In the genomic region with DNA sequence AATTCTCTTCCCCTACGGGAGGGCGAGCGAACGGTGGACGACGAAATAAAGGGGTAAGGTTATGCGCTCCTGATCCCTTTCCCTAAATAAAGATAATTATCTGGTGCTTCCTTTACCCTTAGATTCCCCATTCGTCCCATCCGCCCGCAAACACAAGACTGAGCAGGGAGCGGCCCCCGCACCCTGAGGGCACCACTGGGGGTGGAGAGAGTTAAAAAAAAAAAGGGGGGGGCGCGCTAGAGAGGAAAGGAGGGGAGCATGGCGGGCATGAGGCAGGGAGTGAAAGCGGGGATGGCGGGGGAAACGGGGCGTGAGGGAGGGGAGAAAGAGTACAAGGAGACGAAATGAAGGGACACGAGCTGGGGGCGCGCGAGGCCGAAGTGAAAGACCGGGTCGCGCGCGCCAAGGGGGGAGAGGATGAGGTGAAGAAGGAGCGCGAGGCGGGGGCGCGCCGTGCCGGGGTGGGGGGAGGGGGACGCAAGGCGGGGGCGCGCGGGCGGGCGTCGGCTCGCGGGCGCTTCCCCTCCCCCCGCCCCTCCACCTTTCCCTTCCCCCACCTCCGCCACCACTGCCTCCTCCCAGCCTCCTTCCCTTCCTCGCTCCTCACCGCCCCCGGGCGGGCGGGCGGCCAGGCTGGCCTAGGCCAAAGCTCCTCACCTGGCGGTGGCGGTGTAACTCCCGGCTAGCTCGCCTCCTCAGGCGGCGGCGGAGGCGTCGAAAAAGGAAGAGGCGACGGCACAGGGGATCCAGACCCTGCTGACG, we compare ENCODE assay signal across 1 cellular context.
TF ChIP-seq lines count a peak whose summit lies in the region.

No MANE protein-coding gene starts in this region.

TF ChIP-seq in HEK293, 187 proteins besides CTCF, POLR2A, EP300 and RAD21 (continued from another document and continues in another):
- TF ChIP-seq, protein P1, sequence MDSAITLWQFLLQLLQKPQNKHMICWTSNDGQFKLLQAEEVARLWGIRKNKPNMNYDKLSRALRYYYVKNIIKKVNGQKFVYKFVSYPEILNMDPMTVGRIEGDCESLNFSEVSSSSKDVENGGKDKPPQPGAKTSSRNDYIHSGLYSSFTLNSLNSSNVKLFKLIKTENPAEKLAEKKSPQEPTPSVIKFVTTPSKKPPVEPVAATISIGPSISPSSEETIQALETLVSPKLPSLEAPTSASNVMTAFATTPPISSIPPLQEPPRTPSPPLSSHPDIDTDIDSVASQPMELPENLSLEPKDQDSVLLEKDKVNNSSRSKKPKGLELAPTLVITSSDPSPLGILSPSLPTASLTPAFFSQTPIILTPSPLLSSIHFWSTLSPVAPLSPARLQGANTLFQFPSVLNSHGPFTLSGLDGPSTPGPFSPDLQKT (IDR thresholded peaks at IDR 0.05; ENCODE audit: borderline replicate concordance, low read depth, low read length) = no peak
- peak; percentile 51 for TF ChIP-seq ZFHX2 (tag by site-specific recombination; conservative IDR thresholded peaks at IDR 0.05)
- TF ChIP-seq ZBTB44 (tag by site-specific recombination; IDR thresholded peaks at IDR 0.05) = no peak
- no peak for TF ChIP-seq ZNF155 (tag by site-specific recombination; IDR thresholded peaks at IDR 0.05)
- TF ChIP-seq ZNF473 (tag by site-specific recombination; IDR thresholded peaks at IDR 0.05) = no peak
- TF ChIP-seq ZNF621 (tag by site-specific recombination; IDR thresholded peaks at IDR 0.05) = no peak
- no peak for TF ChIP-seq ZNF670 (tag by site-specific recombination; IDR thresholded peaks at IDR 0.05; ENCODE audit: low read depth)
- peak; percentile 70; the same call in 1 of the 2 replicates for TF ChIP-seq ZBTB48 (tag by site-specific recombination; IDR thresholded peaks at IDR 0.05)
- no peak for TF ChIP-seq ZNF776 (tag by site-specific recombination; IDR thresholded peaks at IDR 0.05; ENCODE audit: borderline replicate concordance)
- no peak for TF ChIP-seq ZNF549 (tag by site-specific recombination; IDR thresholded peaks at IDR 0.05)
- no peak for TF ChIP-seq ZNF174 (tag by site-specific recombination; IDR thresholded peaks at IDR 0.05)
- TF ChIP-seq ZIC2 (tag by site-specific recombination; IDR thresholded peaks at IDR 0.05) = no peak
- TF ChIP-seq, protein P2, sequence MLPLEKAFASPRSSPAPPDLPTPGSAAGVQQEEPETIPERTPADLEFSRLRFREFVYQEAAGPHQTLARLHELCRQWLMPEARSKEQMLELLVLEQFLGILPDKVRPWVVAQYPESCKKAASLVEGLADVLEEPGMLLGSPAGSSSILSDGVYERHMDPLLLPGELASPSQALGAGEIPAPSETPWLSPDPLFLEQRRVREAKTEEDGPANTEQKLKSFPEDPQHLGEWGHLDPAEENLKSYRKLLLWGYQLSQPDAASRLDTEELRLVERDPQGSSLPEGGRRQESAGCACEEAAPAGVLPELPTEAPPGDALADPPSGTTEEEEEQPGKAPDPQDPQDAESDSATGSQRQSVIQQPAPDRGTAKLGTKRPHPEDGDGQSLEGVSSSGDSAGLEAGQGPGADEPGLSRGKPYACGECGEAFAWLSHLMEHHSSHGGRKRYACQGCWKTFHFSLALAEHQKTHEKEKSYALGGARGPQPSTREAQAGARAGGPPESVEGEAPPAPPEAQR (tag by site-specific recombination; IDR thresholded peaks at IDR 0.05) = no peak
- no peak for TF ChIP-seq ZNF239 (tag by site-specific recombination; IDR thresholded peaks at IDR 0.05)
- TF ChIP-seq, protein P3, sequence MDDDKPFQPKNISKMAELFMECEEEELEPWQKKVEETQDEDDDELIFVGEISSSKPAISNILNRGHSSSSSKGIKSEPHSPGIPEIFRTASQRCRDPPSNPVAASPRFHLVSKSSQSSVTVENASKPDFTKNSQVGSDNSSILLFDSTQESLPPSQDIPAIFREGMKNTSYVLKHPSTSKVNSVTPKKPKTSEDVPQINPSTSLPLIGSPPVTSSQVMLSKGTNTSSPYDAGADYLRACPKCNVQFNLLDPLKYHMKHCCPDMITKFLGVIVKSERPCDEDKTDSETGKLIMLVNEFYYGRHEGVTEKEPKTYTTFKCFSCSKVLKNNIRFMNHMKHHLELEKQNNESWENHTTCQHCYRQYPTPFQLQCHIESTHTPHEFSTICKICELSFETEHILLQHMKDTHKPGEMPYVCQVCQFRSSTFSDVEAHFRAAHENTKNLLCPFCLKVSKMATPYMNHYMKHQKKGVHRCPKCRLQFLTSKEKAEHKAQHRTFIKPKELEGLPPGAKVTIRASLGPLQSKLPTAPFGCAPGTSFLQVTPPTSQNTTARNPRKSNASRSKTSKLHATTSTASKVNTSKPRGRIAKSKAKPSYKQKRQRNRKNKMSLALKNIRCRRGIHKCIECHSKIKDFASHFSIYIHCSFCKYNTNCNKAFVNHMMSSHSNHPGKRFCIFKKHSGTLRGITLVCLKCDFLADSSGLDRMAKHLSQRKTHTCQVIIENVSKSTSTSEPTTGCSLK (tag by site-specific recombination; IDR thresholded peaks at IDR 0.05) = no peak
- TF ChIP-seq ZNF610 (tag by site-specific recombination; IDR thresholded peaks at IDR 0.05; ENCODE audit: borderline replicate concordance) = no peak
- no peak for TF ChIP-seq ZSCAN5A (tag by site-specific recombination; IDR thresholded peaks at IDR 0.05)
- no peak for TF ChIP-seq ZNF548 (tag by site-specific recombination; IDR thresholded peaks at IDR 0.05)
- no peak for TF ChIP-seq ZNF785 (tag by site-specific recombination; IDR thresholded peaks at IDR 0.05)
- no peak for TF ChIP-seq ZEB2 (tag by site-specific recombination; IDR thresholded peaks at IDR 0.05)
- no peak for TF ChIP-seq ZNF19 (tag by site-specific recombination; IDR thresholded peaks at IDR 0.05; ENCODE audit: low read depth)
- TF ChIP-seq ZNF585B (tag by site-specific recombination; IDR thresholded peaks at IDR 0.05) = no peak
- TF ChIP-seq, protein P4, sequence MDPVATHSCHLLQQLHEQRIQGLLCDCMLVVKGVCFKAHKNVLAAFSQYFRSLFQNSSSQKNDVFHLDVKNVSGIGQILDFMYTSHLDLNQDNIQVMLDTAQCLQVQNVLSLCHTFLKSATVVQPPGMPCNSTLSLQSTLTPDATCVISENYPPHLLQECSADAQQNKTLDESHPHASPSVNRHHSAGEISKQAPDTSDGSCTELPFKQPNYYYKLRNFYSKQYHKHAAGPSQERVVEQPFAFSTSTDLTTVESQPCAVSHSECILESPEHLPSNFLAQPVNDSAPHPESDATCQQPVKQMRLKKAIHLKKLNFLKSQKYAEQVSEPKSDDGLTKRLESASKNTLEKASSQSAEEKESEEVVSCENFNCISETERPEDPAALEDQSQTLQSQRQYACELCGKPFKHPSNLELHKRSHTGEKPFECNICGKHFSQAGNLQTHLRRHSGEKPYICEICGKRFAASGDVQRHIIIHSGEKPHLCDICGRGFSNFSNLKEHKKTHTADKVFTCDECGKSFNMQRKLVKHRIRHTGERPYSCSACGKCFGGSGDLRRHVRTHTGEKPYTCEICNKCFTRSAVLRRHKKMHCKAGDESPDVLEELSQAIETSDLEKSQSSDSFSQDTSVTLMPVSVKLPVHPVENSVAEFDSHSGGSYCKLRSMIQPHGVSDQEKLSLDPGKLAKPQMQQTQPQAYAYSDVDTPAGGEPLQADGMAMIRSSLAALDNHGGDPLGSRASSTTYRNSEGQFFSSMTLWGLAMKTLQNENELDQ (tag by site-specific recombination; IDR thresholded peaks at IDR 0.05; ENCODE audit: low read depth) = no peak
- no peak for TF ChIP-seq HOXD13 (CRISPR knock-in tag; IDR thresholded peaks at IDR 0.05; ENCODE audit: borderline replicate concordance)
- TF ChIP-seq GLIS1 (tag by site-specific recombination; IDR thresholded peaks at IDR 0.05) = peak; percentile 55
- TF ChIP-seq ZNF48 (tag by site-specific recombination; IDR thresholded peaks at IDR 0.05) = no peak
- TF ChIP-seq KLF9 (tag by site-specific recombination; IDR thresholded peaks at IDR 0.05; ENCODE audit: low read depth) = peak; percentile 57; the same call in 1 of the 2 replicates
- TF ChIP-seq ZNF223 (tag by site-specific recombination; IDR thresholded peaks at IDR 0.05) = no peak
- TF ChIP-seq ZNF768 (tag by site-specific recombination; IDR thresholded peaks at IDR 0.05) = no peak
- TF ChIP-seq TRIM28 (IDR thresholded peaks at IDR 0.05; ENCODE audit: borderline replicate concordance, low read length) = no peak
- TF ChIP-seq ZNF645 (tag by site-specific recombination; IDR thresholded peaks at IDR 0.05) = no peak
- TF ChIP-seq OVOL3 (tag by site-specific recombination; IDR thresholded peaks at IDR 0.05) = no peak
- no peak for TF ChIP-seq SETDB1 (IDR thresholded peaks at IDR 0.05; ENCODE audit: insufficient read length, low read length)
- TF ChIP-seq ZNF169 (tag by site-specific recombination; IDR thresholded peaks at IDR 0.05) = no peak
- TF ChIP-seq ZNF23 (tag by site-specific recombination; IDR thresholded peaks at IDR 0.05; ENCODE audit: borderline replicate concordance) = no peak
- TF ChIP-seq ZNF701 (tag by site-specific recombination; IDR thresholded peaks at IDR 0.05) = no peak
- TF ChIP-seq ZNF521 (tag by site-specific recombination; IDR thresholded peaks at IDR 0.05) = no peak
- no peak for TF ChIP-seq ZSCAN4 (tag by site-specific recombination; IDR thresholded peaks at IDR 0.05)
- no peak for TF ChIP-seq HOXC10 (CRISPR knock-in tag; IDR thresholded peaks at IDR 0.05)
- no peak for TF ChIP-seq ZNF658 (tag by site-specific recombination; IDR thresholded peaks at IDR 0.05)
- TF ChIP-seq, protein P5, sequence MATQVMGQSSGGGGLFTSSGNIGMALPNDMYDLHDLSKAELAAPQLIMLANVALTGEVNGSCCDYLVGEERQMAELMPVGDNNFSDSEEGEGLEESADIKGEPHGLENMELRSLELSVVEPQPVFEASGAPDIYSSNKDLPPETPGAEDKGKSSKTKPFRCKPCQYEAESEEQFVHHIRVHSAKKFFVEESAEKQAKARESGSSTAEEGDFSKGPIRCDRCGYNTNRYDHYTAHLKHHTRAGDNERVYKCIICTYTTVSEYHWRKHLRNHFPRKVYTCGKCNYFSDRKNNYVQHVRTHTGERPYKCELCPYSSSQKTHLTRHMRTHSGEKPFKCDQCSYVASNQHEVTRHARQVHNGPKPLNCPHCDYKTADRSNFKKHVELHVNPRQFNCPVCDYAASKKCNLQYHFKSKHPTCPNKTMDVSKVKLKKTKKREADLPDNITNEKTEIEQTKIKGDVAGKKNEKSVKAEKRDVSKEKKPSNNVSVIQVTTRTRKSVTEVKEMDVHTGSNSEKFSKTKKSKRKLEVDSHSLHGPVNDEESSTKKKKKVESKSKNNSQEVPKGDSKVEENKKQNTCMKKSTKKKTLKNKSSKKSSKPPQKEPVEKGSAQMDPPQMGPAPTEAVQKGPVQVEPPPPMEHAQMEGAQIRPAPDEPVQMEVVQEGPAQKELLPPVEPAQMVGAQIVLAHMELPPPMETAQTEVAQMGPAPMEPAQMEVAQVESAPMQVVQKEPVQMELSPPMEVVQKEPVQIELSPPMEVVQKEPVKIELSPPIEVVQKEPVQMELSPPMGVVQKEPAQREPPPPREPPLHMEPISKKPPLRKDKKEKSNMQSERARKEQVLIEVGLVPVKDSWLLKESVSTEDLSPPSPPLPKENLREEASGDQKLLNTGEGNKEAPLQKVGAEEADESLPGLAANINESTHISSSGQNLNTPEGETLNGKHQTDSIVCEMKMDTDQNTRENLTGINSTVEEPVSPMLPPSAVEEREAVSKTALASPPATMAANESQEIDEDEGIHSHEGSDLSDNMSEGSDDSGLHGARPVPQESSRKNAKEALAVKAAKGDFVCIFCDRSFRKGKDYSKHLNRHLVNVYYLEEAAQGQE (tag by site-specific recombination; IDR thresholded peaks at IDR 0.05) = no peak
- TF ChIP-seq GLI4 (tag by site-specific recombination; IDR thresholded peaks at IDR 0.05) = no peak
- peak; percentile 8; the same call in 1 of the 2 replicates for TF ChIP-seq KLF1 (tag by site-specific recombination; IDR thresholded peaks at IDR 0.05)
- no peak for TF ChIP-seq BCL11B (tag by site-specific recombination; IDR thresholded peaks at IDR 0.05; ENCODE audit: low read depth)
- no peak for TF ChIP-seq ZBTB21 (tag by site-specific recombination; IDR thresholded peaks at IDR 0.05)
